ENCODE assay signal across 17 cellular contexts in the genomic region with DNA sequence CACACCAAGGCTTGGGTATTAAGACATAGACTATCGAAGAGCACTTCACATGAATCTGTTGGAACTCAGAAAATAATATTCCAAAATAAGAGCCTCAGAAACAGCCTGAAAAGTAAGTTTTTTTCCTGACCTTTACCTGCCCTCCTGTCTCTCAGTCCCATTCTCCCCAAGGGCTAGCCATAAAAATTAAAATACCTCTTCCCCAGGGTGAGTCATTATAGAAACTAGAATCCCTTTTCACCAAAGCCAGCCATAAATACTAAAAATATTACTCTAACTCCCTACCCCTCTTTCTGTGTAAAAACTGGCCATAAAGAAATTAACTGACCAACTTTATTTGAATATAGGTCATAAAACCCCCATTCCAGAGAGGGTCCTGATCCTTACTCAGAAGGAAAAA.
A peak's percentile ranks its signal among the peaks of the same experiment; 100 is the strongest.
DNase-seq lines count a peak whose midpoint lies in the region; ATAC-seq and TF ChIP-seq lines count a peak whose summit lies in the region.
"Had no signal": no experiment of that assay in that cellular context is flagged by ENCODE, and none has a peak within 500 bp of the region (broad histone marks: within the 10 kb centered on the region; RNA-seq: fewer than 3 reads in every experiment).

No MANE protein-coding gene starts in this region.

- no peaks in the 10 kb centered on the region for H3K36me3 ChIP-seq in PC-9 (ENCODE audit: low read depth)
- H3K36me3 ChIP-seq: BE2C, HAP-1 had no signal

- H3K9me3 Mint-ChIP-seq in nephron progenitor cell (no peaks in the 10 kb centered on the region), immature natural killer cell (no peaks in the 10 kb centered on the region)

- H3K27me3 Mint-ChIP-seq in nephron progenitor cell (ENCODE audit: low read depth, poor library complexity) (peaks cover 3% of the 10 kb centered on the region), immature natural killer cell (ENCODE audit: low read depth in 3 of 3) (peaks cover 3 to 16% (median 3%) of the 10 kb centered on the region in 3 donors)
- H3K27me3 Mint-ChIP-seq: CD4-positive, CD25-positive, alpha-beta regulatory T cell; IgD-negative memory B cell had no signal

- CTCF ChIA-PET in PC-9 (lab: Charles Lee), result no interaction called here

- H3K9me3 ChIP-seq in PC-9 (ENCODE audit: insufficient read depth, low read depth), result no peaks in the 10 kb centered on the region
- H3K9me3 ChIP-seq: BE2C, HAP-1 had no signal

- peak; percentile 63 for DNase-seq in LoVo (ENCODE audit: low spot score)
- no peak for DNase-seq in PC-9
- peak in 1 of 2 donors; percentile 44 for DNase-seq in foreskin keratinocyte
- DNase-seq in nephron progenitor cell, result no peak
- DNase-seq in occipital lobe (lab: John Stamatoyannopoulos, UW), result no peak
- no peak for DNase-seq in immature natural killer cell
- DNase-seq in anterior cingulate cortex (lab: John Stamatoyannopoulos, UW), result no peak
- DNase-seq: BE2C; C1 segment of cervical spinal cord; CD4-positive, CD25-positive, alpha-beta regulatory T cell; CD8-positive, alpha-beta memory T cell; COR-L47; GF-D8 had no signal

- intact Hi-C loops in PC-9 (cut with micrococcal nuclease; ENCODE audit: unreplicated experiment), result no loop called here

- H4K20me1 ChIP-seq in PC-9 (ENCODE audit: insufficient read depth), result no peaks in the 10 kb centered on the region

- H3K4me3 ChIP-seq in PC-9, result no peak overlapping the region
- H3K4me3 ChIP-seq: HAP-1 had no signal

- H3K79me2 ChIP-seq in PC-9 (ENCODE audit: low read depth), result no peaks in the 10 kb centered on the region

- POLR2A ChIA-PET in PC-9 (lab: Charles Lee; ENCODE audit: unreplicated experiment), result no interaction called here

- peaks cover under 1% of the 10 kb centered on the region; the same call in 1 of the 2 replicates for H3K9me2 ChIP-seq in PC-9 (ENCODE audit: insufficient read depth)

- H3K36me3 Mint-ChIP-seq in nephron progenitor cell (ENCODE audit: low read depth) (no peaks in the 10 kb centered on the region), immature natural killer cell (no peaks in the 10 kb centered on the region)
- H3K36me3 Mint-ChIP-seq: CD4-positive, CD25-positive, alpha-beta regulatory T cell; IgD-negative memory B cell had no signal

- no peaks in the 10 kb centered on the region for H3K4me1 ChIP-seq in PC-9 (replicated peaks; ENCODE audit: insufficient read depth)
- no peaks in the 10 kb centered on the region for H3K4me1 ChIP-seq in foreskin keratinocyte

- BruUV-seq in PC-9 (replicated peaks; lab: Mats Ljungman, UMichigan), result no TSS peak

- no peak overlapping the region for H3K4me2 ChIP-seq in PC-9

- H3K27ac ChIP-seq in PC-9 (peak overlapping the region; percentile 35; the same call in 1 of the 2 replicates), foreskin keratinocyte (no peak overlapping the region)

- H2AFZ ChIP-seq in PC-9, result 0 out of 2 replicates have a peak overlapping the region, but pooled peaks have one; percentile 26

- H3K27me3 ChIP-seq in PC-9 (ENCODE audit: insufficient read depth, low read depth), result no peaks in the 10 kb centered on the region
- H3K27me3 ChIP-seq in foreskin keratinocyte, result peaks cover 5% of the 10 kb centered on the region
- H3K27me3 ChIP-seq: BE2C had no signal

- ATAC-seq in foreskin keratinocyte, result peak; percentile 50
- ATAC-seq in GM21381 (IDR thresholded peaks at IDR 0.05; ENCODE audit: unreplicated experiment), result no peak
- ATAC-seq: HepG2 had no signal

- TF ChIP-seq CTCF in PC-9 (conservative IDR thresholded peaks at IDR 0.05) (no peak), foreskin keratinocyte (conservative IDR thresholded peaks at IDR 0.05) (no peak), nephron progenitor cell (IDR thresholded peaks at IDR 0.05) (no peak)

- H3F3A ChIP-seq in PC-9 (ENCODE audit: insufficient read depth, low read depth), result no peaks in the 10 kb centered on the region

- H3K4me1 Mint-ChIP-seq in nephron progenitor cell (peaks cover 19% of the 10 kb centered on the region), immature natural killer cell (no peaks in the 10 kb centered on the region)
- H3K4me1 Mint-ChIP-seq: CD4-positive, CD25-positive, alpha-beta regulatory T cell; CD8-positive, alpha-beta memory T cell; IgD-negative memory B cell had no signal

- H3K4me3 Mint-ChIP-seq in nephron progenitor cell (no peak overlapping the region), immature natural killer cell (no peak overlapping the region)
- H3K4me3 Mint-ChIP-seq: CD4-positive, CD25-positive, alpha-beta regulatory T cell; CD8-positive, alpha-beta memory T cell; IgD-negative memory B cell had no signal

- H3K27ac Mint-ChIP-seq in nephron progenitor cell, result peak overlapping the region; percentile 85
- no peak overlapping the region for H3K27ac Mint-ChIP-seq in immature natural killer cell
- H3K27ac Mint-ChIP-seq: CD4-positive, CD25-positive, alpha-beta regulatory T cell; CD8-positive, alpha-beta memory T cell; IgD-negative memory B cell had no signal
